1 cellular context compared by ENCODE assay signal in genomic region chr6:137810554-137811120, GRCh38.
TF ChIP-seq lines count a peak whose summit lies in the region.

No MANE protein-coding gene starts in this region.

TF ChIP-seq in HepG2, 621 proteins besides CTCF, POLR2A, EP300 and RAD21 (continued from another document):
- TF ChIP-seq ZNF770 (CRISPR knock-in tag; IDR thresholded peaks at IDR 0.05) = peak; percentile 50; the same call in 1 of the 2 replicates
- TF ChIP-seq YEATS4 (CRISPR knock-in tag; IDR thresholded peaks at IDR 0.05; ENCODE audit: borderline replicate concordance) = no peak; the same call in none of the 2 replicates
- no peak for TF ChIP-seq NBN (conservative IDR thresholded peaks at IDR 0.05)
- no peak for TF ChIP-seq KLF13 (CRISPR knock-in tag; IDR thresholded peaks at IDR 0.05)
- peak; percentile 53; the same call in 1 of the 2 replicates for TF ChIP-seq RBAK (CRISPR knock-in tag; IDR thresholded peaks at IDR 0.05)
